ENCODE assay signal across 14 cellular contexts in genomic region chr3:16243706-16244490, GRCh38. TPM values are rescaled to one million over a fixed set of nuclear protein-coding genes. Genes with fewer than 3 reads are reported as not detected.
DNase-seq lines count a peak whose midpoint lies in the region; ATAC-seq and TF ChIP-seq lines count a peak whose summit lies in the region.
"Had no signal": no experiment of that assay in that cellular context is flagged by ENCODE, and none has a peak within 500 bp of the region (broad histone marks: within the 10 kb centered on the region; RNA-seq: fewer than 3 reads in every experiment).

No MANE protein-coding gene starts in this region.

- peaks cover 20% of the 10 kb centered on the region for H3K4me1 Mint-ChIP-seq in CD14-positive monocyte

- H3K4me1 ChIP-seq in body of pancreas = peaks cover 22% of the 10 kb centered on the region
- H3K4me1 ChIP-seq in effector memory CD4-positive, alpha-beta T cell (ENCODE audit: control insufficient read depth, insufficient read depth, low read length, poor library complexity, severe bottlenecking) = no peaks in the 10 kb centered on the region

- H3K9me3 Mint-ChIP-seq in CD14-positive monocyte = no peaks in the 10 kb centered on the region

- H3K27ac ChIP-seq in body of pancreas = no peak overlapping the region
- H3K27ac ChIP-seq in effector memory CD4-positive, alpha-beta T cell (ENCODE audit: insufficient read depth, low read length, poor library complexity, severe bottlenecking) = no peak overlapping the region
- H3K27ac ChIP-seq: dorsolateral prefrontal cortex had no signal

- no peak overlapping the region for H3K4me3 Mint-ChIP-seq in CD14-positive monocyte

- no peaks in the 10 kb centered on the region for H3K9me3 ChIP-seq in body of pancreas
- no peaks in the 10 kb centered on the region for H3K9me3 ChIP-seq in effector memory CD4-positive, alpha-beta T cell (ENCODE audit: control insufficient read depth, low read length)

- H3K27me3 Mint-ChIP-seq in CD14-positive monocyte (ENCODE audit: low read depth in 3 of 3) = peaks cover 0 to 4% (median 0%) of the 10 kb centered on the region in 3 donors

- H3K4me3 ChIP-seq in body of pancreas = no peak overlapping the region
- no peak overlapping the region for H3K4me3 ChIP-seq in effector memory CD4-positive, alpha-beta T cell (ENCODE audit: insufficient read depth, low read depth, low read length, poor library complexity, severe bottlenecking)
- H3K4me3 ChIP-seq: dorsolateral prefrontal cortex had no signal

- 21 to 31% methylated on average over 9 of the region's 9 CpGs for WGBS in body of pancreas, 2 donors

- no peak for TF ChIP-seq POLR2A in body of pancreas (IDR thresholded peaks at IDR 0.05)

- no peaks in the 10 kb centered on the region for H3K36me3 Mint-ChIP-seq in CD14-positive monocyte

- ATAC-seq in body of pancreas = peak; percentile 55
- no peak for ATAC-seq in GM21367 (IDR thresholded peaks at IDR 0.05; ENCODE audit: unreplicated experiment)

- peak overlapping the region in 1 of 7 donors; percentile 6 for H3K27ac Mint-ChIP-seq in CD14-positive monocyte

- intact Hi-C loops in body of pancreas (cut with DNase I) = loop anchor here (10.0 kb wide), 1 partner anchor 429 kb away; no protein-coding TSS in a partner anchor
- intact Hi-C loops in CD14-positive monocyte (cut with micrococcal nuclease) = no loop called here

- TF ChIP-seq CTCF in body of pancreas (IDR thresholded peaks at IDR 0.05) = no peak
- TF ChIP-seq CTCF in CD14-positive monocyte (IDR thresholded peaks at IDR 0.05) = no peak

- DNase-seq in AG20443 (ENCODE audit: low spot score) (peak; percentile 19), GM03348 (ENCODE audit: low spot score) (peak; percentile 16), body of pancreas (peak in 1 of 4 donors; percentile 17), islet precursor cell (peak; percentile 82), globus pallidus (ENCODE audit: low spot score) (no peak), CD14-positive monocyte (ENCODE audit: low spot score) (no peak)
- DNase-seq in effector memory CD4-positive, alpha-beta T cell = no peak
- DNase-seq: activated naive CD4-positive, alpha-beta T cell; dorsolateral prefrontal cortex; HCEC 1CT; hypothalamus; NCI-H1436; NCI-H82 had no signal

- H3K36me3 ChIP-seq in body of pancreas (replicated peaks in 1 of 2; ENCODE audit: insufficient read depth in 1 of 2, low read depth in 2 of 2) = no peaks in the 10 kb centered on the region
- H3K36me3 ChIP-seq in effector memory CD4-positive, alpha-beta T cell (ENCODE audit: control insufficient read depth, insufficient read depth, low read length) = no peaks in the 10 kb centered on the region

- no peaks in the 10 kb centered on the region for H3K27me3 ChIP-seq in body of pancreas
- no peaks in the 10 kb centered on the region for H3K27me3 ChIP-seq in effector memory CD4-positive, alpha-beta T cell (replicated peaks; ENCODE audit: control insufficient read depth, insufficient read depth, low read length, poor library complexity, severe bottlenecking)
- H3K27me3 ChIP-seq: dorsolateral prefrontal cortex had no signal

RNA-seq across cellular contexts. Expression of gene DPH3, which starts 20.8 kb away (rescaled TPM):
- 1 to 10 TPM; 4.9 TPM for total RNA-seq in body of pancreas
- polyA plus RNA-seq in CD14-positive monocyte = 10 to 100 TPM; 33.7 to 42.0 TPM

RNA-seq across cellular contexts. Expression of gene OXNAD1, which starts 21.1 kb away (rescaled TPM):
- 10 to 100 TPM; 13.5 to 18.8 TPM for total RNA-seq in body of pancreas
- 1 to 10 TPM; 4.4 to 5.1 TPM for polyA plus RNA-seq in CD14-positive monocyte

Comparison
In these comparisons a context has a peak if more than half of its experiments do, and no peak if none do; other contexts are left out.
1. DNase-seq: peak in AG20443 (single experiment), GM03348 (single experiment) and islet precursor cell (single experiment); none in effector memory CD4-positive, alpha-beta T cell (0 of 3), globus pallidus (single experiment) and CD14-positive monocyte (single experiment).